Comparison of ENCODE assay signal across 8 cellular contexts in genomic region chr5:135466178-135467050, GRCh38. TPM values are rescaled to one million over a fixed set of nuclear protein-coding genes. Genes with fewer than 3 reads are reported as not detected.
DNase-seq lines count a peak whose midpoint lies in the region; ATAC-seq lines count a peak whose summit lies in the region.

No MANE protein-coding gene starts in this region.

- ATAC-seq in HG03135 (IDR thresholded peaks at IDR 0.05; ENCODE audit: unreplicated experiment) = peak; percentile 73

- peak; percentile 13 to 71 for DNase-seq in NCI-H187 (lab: John Stamatoyannopoulos, UW)
- no peak for DNase-seq in NCI-H187 treated with DMSO at 0.1 percent for 48 hours (lab: John Stamatoyannopoulos, UW)
- DNase-seq in NCI-H774 (lab: John Stamatoyannopoulos, UW) = peak; percentile 39
- peak; percentile 12 to 56 for DNase-seq in activated CD8-positive, alpha-beta memory T cell treated with anti-CD3 and anti-CD28 coated beads for 1 hour (ENCODE audit: extremely low read depth in 1 of 2, low read depth in 1 of 2)
- peak; percentile 34 for DNase-seq in effector CD8-positive, alpha-beta T cell (lab: John Stamatoyannopoulos, UW)
- DNase-seq in mesenteric fat pad (ENCODE audit: low spot score) = peak; percentile 93
- peak; percentile 58 to 61 for DNase-seq in stimulated activated CD8-positive, alpha-beta memory T cell treated with anti-CD3 and anti-CD28 coated beads, Interleukin-15, amount 100 ng/mL, for 48 hours (ENCODE audit: low read depth in 2 of 2)

RNA-seq across cellular contexts. Expression of gene TIFAB, which starts 14.3 kb away (rescaled TPM):
- total RNA-seq in mesenteric fat pad = not detected

RNA-seq across cellular contexts. Expression of gene DCANP1, which starts 19.3 kb away (rescaled TPM):
- total RNA-seq in mesenteric fat pad = not detected
